31 cellular contexts compared by ENCODE assay signal in the genomic region with DNA sequence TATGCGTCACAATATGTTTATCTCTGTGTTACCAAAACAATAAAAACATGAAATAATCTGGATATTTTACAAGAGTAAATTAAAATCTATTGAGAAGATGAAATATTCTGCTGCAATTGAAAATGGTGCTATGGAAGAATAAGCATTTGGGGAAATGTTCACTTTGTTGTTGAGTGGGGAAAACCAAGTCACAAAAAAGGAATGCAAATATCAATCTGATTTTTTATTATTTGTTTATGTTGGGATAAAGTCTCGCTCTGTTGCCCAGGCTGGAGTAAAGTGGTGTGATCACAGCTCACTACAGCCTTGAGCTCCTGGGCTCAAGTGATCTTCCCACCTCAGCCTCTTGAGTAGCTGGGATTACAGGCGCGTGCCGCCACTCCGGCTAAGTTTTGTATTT. TPM values are rescaled to one million over a fixed set of nuclear protein-coding genes. Genes with fewer than 3 reads are reported as not detected.
"Had no signal": no experiment of that assay in that cellular context is flagged by ENCODE, and none has a peak within 500 bp of the region (broad histone marks: within the 10 kb centered on the region; RNA-seq: fewer than 3 reads in every experiment).

No MANE protein-coding gene starts in this region.

- ATAC-seq: activated CD4-positive, alpha-beta T cell treated with anti-CD3 and anti-CD28 coated beads for 36 hours; activated CD4-positive, CD25-positive, alpha-beta regulatory T cell treated with anti-CD3 and anti-CD28 coated beads, Interleukin-2, amount 50 U/mL, for 24 hours; activated CD8-positive, alpha-beta T cell treated with anti-CD3 and anti-CD28 coated beads, Interleukin-2, amount 10 ng/mL, durations not matched to agents 7 days and 5 days; body of pancreas; K562 had no signal

- H3K36me3 ChIP-seq: breast epithelium, Peyer's patch had no signal

- H3K9me3 ChIP-seq: body of pancreas, breast epithelium, Peyer's patch had no signal

- DNase-seq: activated CD4-positive, alpha-beta T cell treated with anti-CD3 and anti-CD28 coated beads for 36 hours; activated CD4-positive, alpha-beta T cell treated with anti-CD3 and anti-CD28 coated beads, Interleukin-2, amount 10 ng/mL, durations not matched to agents 7 days and 5 days; activated CD4-positive, alpha-beta T cell treated with anti-CD3 and anti-CD28 coated beads, Interleukin-2, amount 50 U/mL, for 48 hours; activated CD8-positive, alpha-beta T cell treated with anti-CD3 and anti-CD28 coated beads, Interleukin-2, amount 10 ng/mL, durations not matched to agents 7 days and 5 days; activated gamma-delta T cell; activated naive CD4-positive, alpha-beta T cell treated with Interleukin-2 at 50 U/mL for 16 hours; activated naive CD8-positive, alpha-beta T cell treated with anti-CD3 and anti-CD28 coated beads, Interleukin-2, amount 10 ng/mL, durations not matched to agents 7 days and 5 days; activated T-cell treated with anti-CD3 and anti-CD28 coated beads, Interleukin-2, amount 50 U/mL, for 24 hours; amygdala; body of pancreas; NCI-H1092 treated with DMSO at 0.1 percent for 48 hours; NCI-H1417; NCI-H146; NCI-H187; NCI-H2029 treated with DMSO at 0.1 percent for 48 hours; NCI-H2107; NCI-H2171; NCI-H510A; NCI-H526; NCI-H748 treated with DMSO at 0.1 percent for 48 hours; NK-92 treated with Interleukin-12 subunit alpha and Interleukin-12 subunit beta, amount 100 ng/mL, for 24 hours; Peyer's patch; Right ventricle myocardium superior; RPMI8226 had no signal

- H3K27ac ChIP-seq: body of pancreas, breast epithelium, Peyer's patch had no signal

- H3K27me3 ChIP-seq: body of pancreas, breast epithelium, Peyer's patch had no signal

- H3K4me1 ChIP-seq: body of pancreas, breast epithelium, Peyer's patch had no signal

- H3K4me3 ChIP-seq: body of pancreas, breast epithelium, K562, Peyer's patch had no signal

RNA-seq across cellular contexts. Expression of gene F2RL1, which starts 8.6 kb away (rescaled TPM):
- total RNA-seq: OCI-LY7 had no signal

RNA-seq across cellular contexts. Expression of gene S100Z, which starts 39.6 kb away (rescaled TPM):
- total RNA-seq: astrocyte, body of pancreas, cardiac septum, M059J, Right ventricle myocardium superior had no signal
